14 cellular contexts compared by ENCODE assay signal in genomic region chr14:41699506-41699905, GRCh38.
"Had no signal": no experiment of that assay in that cellular context is flagged by ENCODE, and none has a peak within 500 bp of the region (broad histone marks: within the 10 kb centered on the region; RNA-seq: fewer than 3 reads in every experiment).

No MANE protein-coding gene starts in this region.

- H3K36me3 ChIP-seq: colonic mucosa, tibial artery, upper lobe of left lung, uterus had no signal

- DNase-seq: cerebellar nuclear complex; colonic mucosa; dermis blood vessel endothelial cell; endodermal cell; kidney; left colon; left ventricle myocardium superior; natural killer cell; posterior cingulate gyrus; stimulated activated CD4-positive, alpha-beta T cell treated with anti-CD3 and anti-CD28 coated beads, Interleukin-2, amount 100 ng/mL, for 48 hours; tibial artery; upper lobe of left lung; uterus had no signal

- H3K27ac ChIP-seq: colonic mucosa, skin epidermis, tibial artery, upper lobe of left lung, uterus had no signal

- H3K27me3 ChIP-seq: colonic mucosa, tibial artery, upper lobe of left lung, uterus had no signal

- H3K9me3 ChIP-seq: colonic mucosa, tibial artery, upper lobe of left lung, uterus had no signal

- H3K4me3 ChIP-seq: colonic mucosa, skin epidermis, tibial artery, upper lobe of left lung, uterus had no signal

- H3K4me1 ChIP-seq: colonic mucosa, tibial artery, upper lobe of left lung, uterus had no signal
